Comparison of ENCODE assay signal across 11 cellular contexts in genomic region chr3:182818296-182818978, GRCh38. TPM values are rescaled to one million over a fixed set of nuclear protein-coding genes. Genes with fewer than 3 reads are reported as not detected.
DNase-seq lines count a peak whose midpoint lies in the region; ATAC-seq and TF ChIP-seq lines count a peak whose summit lies in the region.
"Had no signal": no experiment of that assay in that cellular context is flagged by ENCODE, and none has a peak within 500 bp of the region (broad histone marks: within the 10 kb centered on the region; RNA-seq: fewer than 3 reads in every experiment).

No MANE protein-coding gene starts in this region.

- H3K4me3 Mint-ChIP-seq in activated T-helper 2 cell treated with anti-CD3 and anti-CD28 coated beads, Interferon-gamma antibody, Interleukin-2, Interleukin-4, amounts not matched to agents 10 μg/mL and 5 μg/mL and 100 μg/mL, durations not matched to agents 14 hours and 24 hours and 36 hours (ENCODE audit: low read depth) = no peak overlapping the region
- H3K4me3 Mint-ChIP-seq in type B pancreatic cell = no peak overlapping the region
- H3K4me3 Mint-ChIP-seq in T-helper 2 cell treated with Interferon-gamma antibody and Interleukin-4, amounts not matched to agents 5 μg/mL and 100 μg/mL, for 36 hours = no peak overlapping the region
- no peak overlapping the region for H3K4me3 Mint-ChIP-seq in activated CD8-positive, alpha-beta T cell treated with anti-CD3 and anti-CD28 coated beads, Interleukin-2, amount 10 ng/mL, durations not matched to agents 7 days and 5 days

- H3K36me3 ChIP-seq in H7 (replicated peaks; ENCODE audit: control insufficient read depth, insufficient read depth, low read length) = no peaks in the 10 kb centered on the region
- no peaks in the 10 kb centered on the region for H3K36me3 ChIP-seq in iPS-15b (ENCODE audit: control insufficient read depth, insufficient read depth, low read length)

- H3K9ac ChIP-seq in iPS-15b (ENCODE audit: low read depth, low read length) = no peak overlapping the region

- no peaks in the 10 kb centered on the region for H3K9me3 Mint-ChIP-seq in activated T-helper 2 cell treated with anti-CD3 and anti-CD28 coated beads, Interferon-gamma antibody, Interleukin-2, Interleukin-4, amounts not matched to agents 10 μg/mL and 5 μg/mL and 100 μg/mL, durations not matched to agents 14 hours and 24 hours and 36 hours
- H3K9me3 Mint-ChIP-seq in type B pancreatic cell = no peaks in the 10 kb centered on the region
- H3K9me3 Mint-ChIP-seq in T-helper 2 cell treated with Interferon-gamma antibody and Interleukin-4, amounts not matched to agents 5 μg/mL and 100 μg/mL, for 36 hours = peaks cover 4% of the 10 kb centered on the region
- H3K9me3 Mint-ChIP-seq in activated CD8-positive, alpha-beta T cell treated with anti-CD3 and anti-CD28 coated beads, Interleukin-2, amount 10 ng/mL, durations not matched to agents 7 days and 5 days (ENCODE audit: insufficient read depth) = no peaks in the 10 kb centered on the region

- no peak for TF ChIP-seq CTCF in type B pancreatic cell (conservative IDR thresholded peaks at IDR 0.05)

- H3K4me3 ChIP-seq in H7 (ENCODE audit: insufficient read depth, low read depth, low read length) (peak overlapping the region; percentile 15), iPS-15b (ENCODE audit: low read depth, low read length) (peak overlapping the region; percentile 9)

- peaks cover 11% of the 10 kb centered on the region for H3K4me1 Mint-ChIP-seq in activated T-helper 2 cell treated with anti-CD3 and anti-CD28 coated beads, Interferon-gamma antibody, Interleukin-2, Interleukin-4, amounts not matched to agents 10 μg/mL and 5 μg/mL and 100 μg/mL, durations not matched to agents 14 hours and 24 hours and 36 hours (ENCODE audit: low read depth)
- peaks cover 11% of the 10 kb centered on the region for H3K4me1 Mint-ChIP-seq in type B pancreatic cell (ENCODE audit: unreplicated experiment)
- H3K4me1 Mint-ChIP-seq in T-helper 2 cell treated with Interferon-gamma antibody and Interleukin-4, amounts not matched to agents 5 μg/mL and 100 μg/mL, for 36 hours (ENCODE audit: low read depth) = peaks cover 15% of the 10 kb centered on the region
- peaks cover 10% of the 10 kb centered on the region for H3K4me1 Mint-ChIP-seq in activated CD8-positive, alpha-beta T cell treated with anti-CD3 and anti-CD28 coated beads, Interleukin-2, amount 10 ng/mL, durations not matched to agents 7 days and 5 days (ENCODE audit: low read depth)

- H3K27me3 ChIP-seq in H7 (ENCODE audit: control insufficient read depth, insufficient read depth, low read length) = no peaks in the 10 kb centered on the region
- H3K27me3 ChIP-seq in iPS-15b (ENCODE audit: control insufficient read depth, insufficient read depth, low read length) = no peaks in the 10 kb centered on the region

- POLR2A ChIA-PET in activated CD8-positive, alpha-beta T cell treated with anti-CD3 and anti-CD28 coated beads, Interleukin-2, amount 10 ng/mL, durations not matched to agents 7 days and 5 days (lab: Charles Lee) = no interaction called here

- CTCF ChIA-PET in activated CD8-positive, alpha-beta T cell treated with anti-CD3 and anti-CD28 coated beads, Interleukin-2, amount 10 ng/mL, durations not matched to agents 7 days and 5 days (lab: Charles Lee) = interaction anchor here (1.4 kb wide), 1 partner anchor 104 kb away, joined by 3 read pairs; no protein-coding TSS in a partner anchor

- H3K4me1 ChIP-seq in iPS-15b (ENCODE audit: control insufficient read depth, insufficient read depth, low read length) = peaks cover 3% of the 10 kb centered on the region

- no peaks in the 10 kb centered on the region for H3K9me3 ChIP-seq in iPS-15b (ENCODE audit: control insufficient read depth, insufficient read depth, low read length)

- peaks cover 35% of the 10 kb centered on the region for H3K36me3 Mint-ChIP-seq in activated T-helper 2 cell treated with anti-CD3 and anti-CD28 coated beads, Interferon-gamma antibody, Interleukin-2, Interleukin-4, amounts not matched to agents 10 μg/mL and 5 μg/mL and 100 μg/mL, durations not matched to agents 14 hours and 24 hours and 36 hours (ENCODE audit: low read depth)
- peaks cover 21% of the 10 kb centered on the region for H3K36me3 Mint-ChIP-seq in type B pancreatic cell
- peaks cover 28% of the 10 kb centered on the region for H3K36me3 Mint-ChIP-seq in T-helper 2 cell treated with Interferon-gamma antibody and Interleukin-4, amounts not matched to agents 5 μg/mL and 100 μg/mL, for 36 hours (ENCODE audit: low read depth)
- H3K36me3 Mint-ChIP-seq in activated CD8-positive, alpha-beta T cell treated with anti-CD3 and anti-CD28 coated beads, Interleukin-2, amount 10 ng/mL, durations not matched to agents 7 days and 5 days (ENCODE audit: low read depth) = peaks cover 33% of the 10 kb centered on the region

- peak overlapping the region; percentile 12 for H3K27ac Mint-ChIP-seq in activated T-helper 2 cell treated with anti-CD3 and anti-CD28 coated beads, Interferon-gamma antibody, Interleukin-2, Interleukin-4, amounts not matched to agents 10 μg/mL and 5 μg/mL and 100 μg/mL, durations not matched to agents 14 hours and 24 hours and 36 hours
- H3K27ac Mint-ChIP-seq in type B pancreatic cell = no peak overlapping the region
- no peak overlapping the region for H3K27ac Mint-ChIP-seq in T-helper 2 cell treated with Interferon-gamma antibody and Interleukin-4, amounts not matched to agents 5 μg/mL and 100 μg/mL, for 36 hours
- H3K27ac Mint-ChIP-seq in activated CD8-positive, alpha-beta T cell treated with anti-CD3 and anti-CD28 coated beads, Interleukin-2, amount 10 ng/mL, durations not matched to agents 7 days and 5 days = no peak overlapping the region

- intact Hi-C loops in activated T-helper 2 cell treated with anti-CD3 and anti-CD28 coated beads, Interferon-gamma antibody, Interleukin-2, Interleukin-4, amounts not matched to agents 10 μg/mL and 5 μg/mL and 100 μg/mL, durations not matched to agents 14 hours and 24 hours and 36 hours (cut with micrococcal nuclease) = no loop called here

- DNase-seq in H7 (no peak), type B pancreatic cell (ENCODE audit: extremely low spot score, unreplicated experiment) (no peak)
- no peak for DNase-seq in activated T-helper 2 cell treated with anti-CD3 and anti-CD28 coated beads, Interferon-gamma antibody, Interleukin-2, Interleukin-4, amounts not matched to agents 10 μg/mL and 5 μg/mL and 100 μg/mL, durations not matched to agents 14 hours and 24 hours and 36 hours (ENCODE audit: low spot score)
- no peak for DNase-seq in T-helper 2 cell treated with Interferon-gamma antibody and Interleukin-4, amounts not matched to agents 5 μg/mL and 100 μg/mL, for 36 hours (ENCODE audit: low spot score)
- no peak for DNase-seq in activated CD8-positive, alpha-beta T cell treated with anti-CD3 and anti-CD28 coated beads, Interleukin-2, amount 10 ng/mL, durations not matched to agents 7 days and 5 days
- DNase-seq: DMS 273 treated with DMSO at 0.1 percent for 48 hours, NCI-H1436 treated with DMSO at 0.1 percent for 48 hours, NCI-H2081, NCI-H510A treated with DMSO at 0.1 percent for 48 hours had no signal

- no peak for ATAC-seq in GM21367 (IDR thresholded peaks at IDR 0.05; ENCODE audit: unreplicated experiment)
- no peak for ATAC-seq in activated CD8-positive, alpha-beta T cell treated with anti-CD3 and anti-CD28 coated beads, Interleukin-2, amount 10 ng/mL, durations not matched to agents 7 days and 5 days

- no peaks in the 10 kb centered on the region for H3K27me3 Mint-ChIP-seq in activated T-helper 2 cell treated with anti-CD3 and anti-CD28 coated beads, Interferon-gamma antibody, Interleukin-2, Interleukin-4, amounts not matched to agents 10 μg/mL and 5 μg/mL and 100 μg/mL, durations not matched to agents 14 hours and 24 hours and 36 hours (ENCODE audit: low read depth)
- H3K27me3 Mint-ChIP-seq in type B pancreatic cell = no peaks in the 10 kb centered on the region
- no peaks in the 10 kb centered on the region for H3K27me3 Mint-ChIP-seq in T-helper 2 cell treated with Interferon-gamma antibody and Interleukin-4, amounts not matched to agents 5 μg/mL and 100 μg/mL, for 36 hours (ENCODE audit: low read depth)
- H3K27me3 Mint-ChIP-seq in activated CD8-positive, alpha-beta T cell treated with anti-CD3 and anti-CD28 coated beads, Interleukin-2, amount 10 ng/mL, durations not matched to agents 7 days and 5 days (ENCODE audit: low read depth) = no peaks in the 10 kb centered on the region

RNA-seq across cellular contexts. Expression of gene ATP11B, which starts 25.1 kb away (rescaled TPM):
- 14.2 and 20.1 TPM in 2 replicates for total RNA-seq in H7 (2014; rRNA removed; shearing (Covaris generic))
- 97.5 and 98.3 TPM in 2 replicates for total RNA-seq in activated T-helper 2 cell treated with anti-CD3 and anti-CD28 coated beads, Interferon-gamma antibody, Interleukin-2, Interleukin-4, amounts not matched to agents 10 μg/mL and 5 μg/mL and 100 μg/mL, durations not matched to agents 14 hours and 24 hours and 36 hours
- total RNA-seq in type B pancreatic cell (ENCODE audit: low replicate concordance) = 73.4 and 92.5 TPM in 2 replicates
- 100 to 1,000 TPM; 124 to 125 TPM for total RNA-seq in activated CD8-positive, alpha-beta T cell treated with anti-CD3 and anti-CD28 coated beads, Interleukin-2, amount 10 ng/mL, durations not matched to agents 7 days and 5 days
